1 cellular context compared by ENCODE assay signal in the genomic region with DNA sequence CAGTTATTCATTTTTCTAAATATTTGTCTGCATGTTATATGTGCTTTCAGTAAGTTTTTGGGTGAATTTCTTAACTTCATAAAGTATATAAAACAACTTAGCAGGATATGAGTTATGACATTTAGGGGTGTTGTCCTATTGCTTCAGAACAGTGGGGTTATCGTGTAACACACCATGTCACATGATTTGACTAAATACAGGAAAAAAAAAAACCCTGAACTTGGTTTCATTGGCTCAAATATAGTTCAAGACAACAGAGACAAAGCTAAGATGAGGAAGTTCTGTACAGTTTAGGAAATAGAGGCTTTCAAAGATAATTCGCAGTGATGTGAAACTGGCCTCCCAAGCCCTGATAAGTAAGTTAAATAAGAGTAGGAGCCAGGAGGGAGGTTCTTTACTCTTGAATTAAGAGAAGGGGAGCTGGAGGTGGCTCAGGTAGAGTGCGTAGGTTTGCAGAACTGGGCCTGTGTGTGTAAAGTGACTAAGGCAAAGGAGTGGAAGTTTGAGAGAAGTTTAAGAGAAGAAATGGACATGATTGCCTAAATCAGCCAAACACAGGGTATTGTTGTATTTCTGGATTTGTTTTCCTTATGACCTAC.
TF ChIP-seq lines count a peak whose summit lies in the region.

No MANE protein-coding gene starts in this region.

TF ChIP-seq in K562, 482 proteins besides CTCF, POLR2A, EP300 and RAD21 (continued from another document and continues in another):
- TF ChIP-seq ZNF224 (CRISPR knock-in tag; IDR thresholded peaks at IDR 0.05) (no peak), ZNF408 (CRISPR knock-in tag; IDR thresholded peaks at IDR 0.05; ENCODE audit: low read depth) (no peak), ZKSCAN1 (IDR thresholded peaks at IDR 0.05; ENCODE audit: low read depth, low read length) (no peak), NCOA4 (IDR thresholded peaks at IDR 0.05; ENCODE audit: partially characterized antibody) (no peak), ETS2 (tag; IDR thresholded peaks at IDR 0.05; ENCODE audit: borderline replicate concordance, poor library complexity, severe bottlenecking) (no peak), SUPT5H (IDR thresholded peaks at IDR 0.05) (peak; percentile 31; the same call in 1 of the 2 replicates), MAFK (IDR thresholded peaks at IDR 0.05; ENCODE audit: low read length) (no peak), HMGN3 (IDR thresholded peaks at IDR 0.05; ENCODE audit: borderline replicate concordance, extremely low read depth, insufficient read length, low read depth, low read length) (no peak), ZNF212 (CRISPR knock-in tag; IDR thresholded peaks at IDR 0.05) (no peak), CBFA2T2 (conservative IDR thresholded peaks at IDR 0.05) (0 out of 2 replicates have a peak, but pooled peaks have one; percentile 20), ZNF77 (CRISPR knock-in tag; IDR thresholded peaks at IDR 0.05) (no peak), NBN (IDR thresholded peaks at IDR 0.05; ENCODE audit: low read depth) (peak; percentile 47; the same call in 1 of the 2 replicates), SRSF9 (IDR thresholded peaks at IDR 0.05; ENCODE audit: borderline replicate concordance, low read depth, low read length) (no peak), KLF10 (CRISPR knock-in tag; IDR thresholded peaks at IDR 0.05) (no peak), ZBTB17 (CRISPR knock-in tag; IDR thresholded peaks at IDR 0.05) (no peak), PHB2 (IDR thresholded peaks at IDR 0.05; ENCODE audit: low read depth) (no peak), MYBL2 (IDR thresholded peaks at IDR 0.05; ENCODE audit: low read depth) (no peak), MYBL2 (CRISPR knock-in tag; IDR thresholded peaks at IDR 0.05; ENCODE audit: borderline replicate concordance) (no peak), ZNF232 (CRISPR knock-in tag; IDR thresholded peaks at IDR 0.05) (no peak), TAL1 (IDR thresholded peaks at IDR 0.05) (peak; percentile 23; the same call in 1 of the 2 replicates), GTF2E2 (tag; IDR thresholded peaks at IDR 0.05) (peak; percentile 50; the same call in 1 of the 2 replicates), KDM1A (IDR thresholded peaks at IDR 0.05) (no peak), DDX20 (tag; IDR thresholded peaks at IDR 0.05; ENCODE audit: low read depth) (no peak), BACH1 (tag; IDR thresholded peaks at IDR 0.05) (no peak), ZNF766 (CRISPR knock-in tag; conservative IDR thresholded peaks at IDR 0.05) (peak; percentile 65; the same call in 1 of the 2 replicates), NFATC3 (IDR thresholded peaks at IDR 0.05) (no peak), ZNF174 (CRISPR knock-in tag; IDR thresholded peaks at IDR 0.05) (no peak), TCFL5 (CRISPR knock-in tag; conservative IDR thresholded peaks at IDR 0.05) (no peak), CHD1 (IDR thresholded peaks at IDR 0.05; ENCODE audit: low read length) (no peak), MAFF (IDR thresholded peaks at IDR 0.05; ENCODE audit: low read length) (no peak), THRAP3 (IDR thresholded peaks at IDR 0.05; ENCODE audit: borderline replicate concordance) (no peak), ZKSCAN8 (CRISPR knock-in tag; IDR thresholded peaks at IDR 0.05) (no peak), MEIS2 (IDR thresholded peaks at IDR 0.05; ENCODE audit: partially characterized antibody) (peak; percentile 84), RUNX1 (IDR thresholded peaks at IDR 0.05; ENCODE audit: low read depth) (no peak), STAT5B (CRISPR knock-in tag; IDR thresholded peaks at IDR 0.05) (no peak)
- TF ChIP-seq, protein P1, sequence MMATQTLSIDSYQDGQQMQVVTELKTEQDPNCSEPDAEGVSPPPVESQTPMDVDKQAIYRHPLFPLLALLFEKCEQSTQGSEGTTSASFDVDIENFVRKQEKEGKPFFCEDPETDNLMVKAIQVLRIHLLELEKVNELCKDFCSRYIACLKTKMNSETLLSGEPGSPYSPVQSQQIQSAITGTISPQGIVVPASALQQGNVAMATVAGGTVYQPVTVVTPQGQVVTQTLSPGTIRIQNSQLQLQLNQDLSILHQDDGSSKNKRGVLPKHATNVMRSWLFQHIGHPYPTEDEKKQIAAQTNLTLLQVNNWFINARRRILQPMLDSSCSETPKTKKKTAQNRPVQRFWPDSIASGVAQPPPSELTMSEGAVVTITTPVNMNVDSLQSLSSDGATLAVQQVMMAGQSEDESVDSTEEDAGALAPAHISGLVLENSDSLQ (IDR thresholded peaks at IDR 0.05), result peak; percentile 58
- TF ChIP-seq, protein P2, sequence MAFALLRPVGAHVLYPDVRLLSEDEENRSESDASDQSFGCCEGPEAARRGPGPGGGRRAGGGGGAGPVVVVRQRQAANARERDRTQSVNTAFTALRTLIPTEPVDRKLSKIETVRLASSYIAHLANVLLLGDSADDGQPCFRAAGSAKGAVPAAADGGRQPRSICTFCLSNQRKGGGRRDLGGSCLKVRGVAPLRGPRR (CRISPR knock-in tag; IDR thresholded peaks at IDR 0.05), result no peak
- TF ChIP-seq, protein P3, sequence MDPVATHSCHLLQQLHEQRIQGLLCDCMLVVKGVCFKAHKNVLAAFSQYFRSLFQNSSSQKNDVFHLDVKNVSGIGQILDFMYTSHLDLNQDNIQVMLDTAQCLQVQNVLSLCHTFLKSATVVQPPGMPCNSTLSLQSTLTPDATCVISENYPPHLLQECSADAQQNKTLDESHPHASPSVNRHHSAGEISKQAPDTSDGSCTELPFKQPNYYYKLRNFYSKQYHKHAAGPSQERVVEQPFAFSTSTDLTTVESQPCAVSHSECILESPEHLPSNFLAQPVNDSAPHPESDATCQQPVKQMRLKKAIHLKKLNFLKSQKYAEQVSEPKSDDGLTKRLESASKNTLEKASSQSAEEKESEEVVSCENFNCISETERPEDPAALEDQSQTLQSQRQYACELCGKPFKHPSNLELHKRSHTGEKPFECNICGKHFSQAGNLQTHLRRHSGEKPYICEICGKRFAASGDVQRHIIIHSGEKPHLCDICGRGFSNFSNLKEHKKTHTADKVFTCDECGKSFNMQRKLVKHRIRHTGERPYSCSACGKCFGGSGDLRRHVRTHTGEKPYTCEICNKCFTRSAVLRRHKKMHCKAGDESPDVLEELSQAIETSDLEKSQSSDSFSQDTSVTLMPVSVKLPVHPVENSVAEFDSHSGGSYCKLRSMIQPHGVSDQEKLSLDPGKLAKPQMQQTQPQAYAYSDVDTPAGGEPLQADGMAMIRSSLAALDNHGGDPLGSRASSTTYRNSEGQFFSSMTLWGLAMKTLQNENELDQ (CRISPR knock-in tag; IDR thresholded peaks at IDR 0.05; ENCODE audit: borderline replicate concordance), result no peak
- TF ChIP-seq, protein P4, sequence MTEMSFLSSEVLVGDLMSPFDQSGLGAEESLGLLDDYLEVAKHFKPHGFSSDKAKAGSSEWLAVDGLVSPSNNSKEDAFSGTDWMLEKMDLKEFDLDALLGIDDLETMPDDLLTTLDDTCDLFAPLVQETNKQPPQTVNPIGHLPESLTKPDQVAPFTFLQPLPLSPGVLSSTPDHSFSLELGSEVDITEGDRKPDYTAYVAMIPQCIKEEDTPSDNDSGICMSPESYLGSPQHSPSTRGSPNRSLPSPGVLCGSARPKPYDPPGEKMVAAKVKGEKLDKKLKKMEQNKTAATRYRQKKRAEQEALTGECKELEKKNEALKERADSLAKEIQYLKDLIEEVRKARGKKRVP (CRISPR knock-in tag; IDR thresholded peaks at IDR 0.05), result no peak
- TF ChIP-seq, protein P5, sequence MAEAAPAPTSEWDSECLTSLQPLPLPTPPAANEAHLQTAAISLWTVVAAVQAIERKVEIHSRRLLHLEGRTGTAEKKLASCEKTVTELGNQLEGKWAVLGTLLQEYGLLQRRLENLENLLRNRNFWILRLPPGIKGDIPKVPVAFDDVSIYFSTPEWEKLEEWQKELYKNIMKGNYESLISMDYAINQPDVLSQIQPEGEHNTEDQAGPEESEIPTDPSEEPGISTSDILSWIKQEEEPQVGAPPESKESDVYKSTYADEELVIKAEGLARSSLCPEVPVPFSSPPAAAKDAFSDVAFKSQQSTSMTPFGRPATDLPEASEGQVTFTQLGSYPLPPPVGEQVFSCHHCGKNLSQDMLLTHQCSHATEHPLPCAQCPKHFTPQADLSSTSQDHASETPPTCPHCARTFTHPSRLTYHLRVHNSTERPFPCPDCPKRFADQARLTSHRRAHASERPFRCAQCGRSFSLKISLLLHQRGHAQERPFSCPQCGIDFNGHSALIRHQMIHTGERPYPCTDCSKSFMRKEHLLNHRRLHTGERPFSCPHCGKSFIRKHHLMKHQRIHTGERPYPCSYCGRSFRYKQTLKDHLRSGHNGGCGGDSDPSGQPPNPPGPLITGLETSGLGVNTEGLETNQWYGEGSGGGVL (CRISPR knock-in tag; IDR thresholded peaks at IDR 0.05), result no peak
- TF ChIP-seq, protein P6, sequence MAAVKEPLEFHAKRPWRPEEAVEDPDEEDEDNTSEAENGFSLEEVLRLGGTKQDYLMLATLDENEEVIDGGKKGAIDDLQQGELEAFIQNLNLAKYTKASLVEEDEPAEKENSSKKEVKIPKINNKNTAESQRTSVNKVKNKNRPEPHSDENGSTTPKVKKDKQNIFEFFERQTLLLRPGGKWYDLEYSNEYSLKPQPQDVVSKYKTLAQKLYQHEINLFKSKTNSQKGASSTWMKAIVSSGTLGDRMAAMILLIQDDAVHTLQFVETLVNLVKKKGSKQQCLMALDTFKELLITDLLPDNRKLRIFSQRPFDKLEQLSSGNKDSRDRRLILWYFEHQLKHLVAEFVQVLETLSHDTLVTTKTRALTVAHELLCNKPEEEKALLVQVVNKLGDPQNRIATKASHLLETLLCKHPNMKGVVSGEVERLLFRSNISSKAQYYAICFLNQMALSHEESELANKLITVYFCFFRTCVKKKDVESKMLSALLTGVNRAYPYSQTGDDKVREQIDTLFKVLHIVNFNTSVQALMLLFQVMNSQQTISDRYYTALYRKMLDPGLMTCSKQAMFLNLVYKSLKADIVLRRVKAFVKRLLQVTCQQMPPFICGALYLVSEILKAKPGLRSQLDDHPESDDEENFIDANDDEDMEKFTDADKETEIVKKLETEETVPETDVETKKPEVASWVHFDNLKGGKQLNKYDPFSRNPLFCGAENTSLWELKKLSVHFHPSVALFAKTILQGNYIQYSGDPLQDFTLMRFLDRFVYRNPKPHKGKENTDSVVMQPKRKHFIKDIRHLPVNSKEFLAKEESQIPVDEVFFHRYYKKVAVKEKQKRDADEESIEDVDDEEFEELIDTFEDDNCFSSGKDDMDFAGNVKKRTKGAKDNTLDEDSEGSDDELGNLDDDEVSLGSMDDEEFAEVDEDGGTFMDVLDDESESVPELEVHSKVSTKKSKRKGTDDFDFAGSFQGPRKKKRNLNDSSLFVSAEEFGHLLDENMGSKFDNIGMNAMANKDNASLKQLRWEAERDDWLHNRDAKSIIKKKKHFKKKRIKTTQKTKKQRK (IDR thresholded peaks at IDR 0.05; ENCODE audit: borderline replicate concordance, low read depth, low read length), result no peak
- TF ChIP-seq, protein P7, sequence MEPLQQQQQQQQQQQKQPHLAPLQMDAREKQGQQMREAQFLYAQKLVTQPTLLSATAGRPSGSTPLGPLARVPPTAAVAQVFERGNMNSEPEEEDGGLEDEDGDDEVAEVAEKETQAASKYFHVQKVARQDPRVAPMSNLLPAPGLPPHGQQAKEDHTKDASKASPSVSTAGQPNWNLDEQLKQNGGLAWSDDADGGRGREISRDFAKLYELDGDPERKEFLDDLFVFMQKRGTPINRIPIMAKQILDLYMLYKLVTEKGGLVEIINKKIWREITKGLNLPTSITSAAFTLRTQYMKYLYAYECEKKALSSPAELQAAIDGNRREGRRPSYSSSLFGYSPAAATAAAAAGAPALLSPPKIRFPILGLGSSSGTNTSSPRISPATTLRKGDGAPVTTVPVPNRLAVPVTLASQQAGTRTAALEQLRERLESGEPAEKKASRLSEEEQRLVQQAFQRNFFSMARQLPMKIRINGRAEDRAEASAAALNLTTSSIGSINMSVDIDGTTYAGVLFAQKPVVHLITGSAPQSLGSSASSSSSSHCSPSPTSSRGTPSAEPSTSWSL (CRISPR knock-in tag; IDR thresholded peaks at IDR 0.05; ENCODE audit: borderline replicate concordance), result no peak
- TF ChIP-seq, protein P8, sequence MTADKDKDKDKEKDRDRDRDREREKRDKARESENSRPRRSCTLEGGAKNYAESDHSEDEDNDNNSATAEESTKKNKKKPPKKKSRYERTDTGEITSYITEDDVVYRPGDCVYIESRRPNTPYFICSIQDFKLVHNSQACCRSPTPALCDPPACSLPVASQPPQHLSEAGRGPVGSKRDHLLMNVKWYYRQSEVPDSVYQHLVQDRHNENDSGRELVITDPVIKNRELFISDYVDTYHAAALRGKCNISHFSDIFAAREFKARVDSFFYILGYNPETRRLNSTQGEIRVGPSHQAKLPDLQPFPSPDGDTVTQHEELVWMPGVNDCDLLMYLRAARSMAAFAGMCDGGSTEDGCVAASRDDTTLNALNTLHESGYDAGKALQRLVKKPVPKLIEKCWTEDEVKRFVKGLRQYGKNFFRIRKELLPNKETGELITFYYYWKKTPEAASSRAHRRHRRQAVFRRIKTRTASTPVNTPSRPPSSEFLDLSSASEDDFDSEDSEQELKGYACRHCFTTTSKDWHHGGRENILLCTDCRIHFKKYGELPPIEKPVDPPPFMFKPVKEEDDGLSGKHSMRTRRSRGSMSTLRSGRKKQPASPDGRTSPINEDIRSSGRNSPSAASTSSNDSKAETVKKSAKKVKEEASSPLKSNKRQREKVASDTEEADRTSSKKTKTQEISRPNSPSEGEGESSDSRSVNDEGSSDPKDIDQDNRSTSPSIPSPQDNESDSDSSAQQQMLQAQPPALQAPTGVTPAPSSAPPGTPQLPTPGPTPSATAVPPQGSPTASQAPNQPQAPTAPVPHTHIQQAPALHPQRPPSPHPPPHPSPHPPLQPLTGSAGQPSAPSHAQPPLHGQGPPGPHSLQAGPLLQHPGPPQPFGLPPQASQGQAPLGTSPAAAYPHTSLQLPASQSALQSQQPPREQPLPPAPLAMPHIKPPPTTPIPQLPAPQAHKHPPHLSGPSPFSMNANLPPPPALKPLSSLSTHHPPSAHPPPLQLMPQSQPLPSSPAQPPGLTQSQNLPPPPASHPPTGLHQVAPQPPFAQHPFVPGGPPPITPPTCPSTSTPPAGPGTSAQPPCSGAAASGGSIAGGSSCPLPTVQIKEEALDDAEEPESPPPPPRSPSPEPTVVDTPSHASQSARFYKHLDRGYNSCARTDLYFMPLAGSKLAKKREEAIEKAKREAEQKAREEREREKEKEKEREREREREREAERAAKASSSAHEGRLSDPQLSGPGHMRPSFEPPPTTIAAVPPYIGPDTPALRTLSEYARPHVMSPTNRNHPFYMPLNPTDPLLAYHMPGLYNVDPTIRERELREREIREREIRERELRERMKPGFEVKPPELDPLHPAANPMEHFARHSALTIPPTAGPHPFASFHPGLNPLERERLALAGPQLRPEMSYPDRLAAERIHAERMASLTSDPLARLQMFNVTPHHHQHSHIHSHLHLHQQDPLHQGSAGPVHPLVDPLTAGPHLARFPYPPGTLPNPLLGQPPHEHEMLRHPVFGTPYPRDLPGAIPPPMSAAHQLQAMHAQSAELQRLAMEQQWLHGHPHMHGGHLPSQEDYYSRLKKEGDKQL (CRISPR knock-in tag; IDR thresholded peaks at IDR 0.05; ENCODE audit: borderline replicate concordance), result no peak
- TF ChIP-seq, protein P9, sequence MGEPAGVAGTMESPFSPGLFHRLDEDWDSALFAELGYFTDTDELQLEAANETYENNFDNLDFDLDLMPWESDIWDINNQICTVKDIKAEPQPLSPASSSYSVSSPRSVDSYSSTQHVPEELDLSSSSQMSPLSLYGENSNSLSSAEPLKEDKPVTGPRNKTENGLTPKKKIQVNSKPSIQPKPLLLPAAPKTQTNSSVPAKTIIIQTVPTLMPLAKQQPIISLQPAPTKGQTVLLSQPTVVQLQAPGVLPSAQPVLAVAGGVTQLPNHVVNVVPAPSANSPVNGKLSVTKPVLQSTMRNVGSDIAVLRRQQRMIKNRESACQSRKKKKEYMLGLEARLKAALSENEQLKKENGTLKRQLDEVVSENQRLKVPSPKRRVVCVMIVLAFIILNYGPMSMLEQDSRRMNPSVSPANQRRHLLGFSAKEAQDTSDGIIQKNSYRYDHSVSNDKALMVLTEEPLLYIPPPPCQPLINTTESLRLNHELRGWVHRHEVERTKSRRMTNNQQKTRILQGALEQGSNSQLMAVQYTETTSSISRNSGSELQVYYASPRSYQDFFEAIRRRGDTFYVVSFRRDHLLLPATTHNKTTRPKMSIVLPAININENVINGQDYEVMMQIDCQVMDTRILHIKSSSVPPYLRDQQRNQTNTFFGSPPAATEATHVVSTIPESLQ (CRISPR knock-in tag; IDR thresholded peaks at IDR 0.05), result no peak
